Comparison of ENCODE assay signal across 1 cellular context in the genomic region with DNA sequence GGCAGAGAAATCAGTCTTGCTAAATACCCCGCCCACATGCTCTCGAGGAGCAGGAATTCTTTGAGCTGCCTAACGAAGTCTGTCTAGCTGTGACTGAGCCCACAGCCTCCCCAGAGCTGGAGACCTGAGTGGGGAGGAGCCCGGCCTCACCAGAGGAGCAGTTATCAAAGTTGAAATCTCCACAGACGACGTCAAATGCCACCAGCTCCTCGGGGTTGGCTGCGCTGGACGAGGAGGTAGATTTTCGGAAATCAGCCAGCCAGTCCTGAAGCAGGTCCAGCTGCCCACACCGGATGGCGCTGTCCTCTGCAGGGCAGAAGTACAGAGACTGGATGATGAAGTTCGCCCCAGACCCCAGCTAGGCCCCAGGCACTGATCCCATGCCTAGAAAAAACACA.
TF ChIP-seq lines count a peak whose summit lies in the region.

No MANE protein-coding gene starts in this region.

TF ChIP-seq in HCT116, 20 proteins besides CTCF, POLR2A, EP300 and RAD21 (continued from another document):
- TF ChIP-seq, protein P1, sequence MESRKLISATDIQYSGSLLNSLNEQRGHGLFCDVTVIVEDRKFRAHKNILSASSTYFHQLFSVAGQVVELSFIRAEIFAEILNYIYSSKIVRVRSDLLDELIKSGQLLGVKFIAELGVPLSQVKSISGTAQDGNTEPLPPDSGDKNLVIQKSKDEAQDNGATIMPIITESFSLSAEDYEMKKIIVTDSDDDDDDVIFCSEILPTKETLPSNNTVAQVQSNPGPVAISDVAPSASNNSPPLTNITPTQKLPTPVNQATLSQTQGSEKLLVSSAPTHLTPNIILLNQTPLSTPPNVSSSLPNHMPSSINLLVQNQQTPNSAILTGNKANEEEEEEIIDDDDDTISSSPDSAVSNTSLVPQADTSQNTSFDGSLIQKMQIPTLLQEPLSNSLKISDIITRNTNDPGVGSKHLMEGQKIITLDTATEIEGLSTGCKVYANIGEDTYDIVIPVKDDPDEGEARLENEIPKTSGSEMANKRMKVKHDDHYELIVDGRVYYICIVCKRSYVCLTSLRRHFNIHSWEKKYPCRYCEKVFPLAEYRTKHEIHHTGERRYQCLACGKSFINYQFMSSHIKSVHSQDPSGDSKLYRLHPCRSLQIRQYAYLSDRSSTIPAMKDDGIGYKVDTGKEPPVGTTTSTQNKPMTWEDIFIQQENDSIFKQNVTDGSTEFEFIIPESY (IDR thresholded peaks at IDR 0.05; ENCODE audit: extremely low read depth, insufficient replicate concordance, low read length): no peak
- TF ChIP-seq SIN3A (IDR thresholded peaks at IDR 0.05; ENCODE audit: low read depth) (no peak), YY1 (IDR thresholded peaks at IDR 0.05; ENCODE audit: extremely low read depth, insufficient replicate concordance, low read depth, low read length) (no peak), JUND (IDR thresholded peaks at IDR 0.05) (no peak), EZH2phosphoT487 (IDR thresholded peaks at IDR 0.05; ENCODE audit: borderline replicate concordance) (no peak), SRF (IDR thresholded peaks at IDR 0.05; ENCODE audit: low read depth) (no peak), EGR1 (IDR thresholded peaks at IDR 0.05; ENCODE audit: low read depth) (no peak)
- TF ChIP-seq, protein P2, sequence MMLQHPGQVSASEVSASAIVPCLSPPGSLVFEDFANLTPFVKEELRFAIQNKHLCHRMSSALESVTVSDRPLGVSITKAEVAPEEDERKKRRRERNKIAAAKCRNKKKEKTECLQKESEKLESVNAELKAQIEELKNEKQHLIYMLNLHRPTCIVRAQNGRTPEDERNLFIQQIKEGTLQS (IDR thresholded peaks at IDR 0.05): no peak
